Comparison of ENCODE assay signal across 1 cellular context in genomic region chr10:93757136-93757535, GRCh38.
TF ChIP-seq lines count a peak whose summit lies in the region.

No MANE protein-coding gene starts in this region.

TF ChIP-seq in GM12878, 131 proteins besides CTCF, POLR2A, EP300 and RAD21:
- TF ChIP-seq STAT3 (IDR thresholded peaks at IDR 0.05; ENCODE audit: low read depth, low read length) (no peak), ZBTB33 (IDR thresholded peaks at IDR 0.05) (no peak)
